31 cellular contexts compared by ENCODE assay signal in the genomic region with DNA sequence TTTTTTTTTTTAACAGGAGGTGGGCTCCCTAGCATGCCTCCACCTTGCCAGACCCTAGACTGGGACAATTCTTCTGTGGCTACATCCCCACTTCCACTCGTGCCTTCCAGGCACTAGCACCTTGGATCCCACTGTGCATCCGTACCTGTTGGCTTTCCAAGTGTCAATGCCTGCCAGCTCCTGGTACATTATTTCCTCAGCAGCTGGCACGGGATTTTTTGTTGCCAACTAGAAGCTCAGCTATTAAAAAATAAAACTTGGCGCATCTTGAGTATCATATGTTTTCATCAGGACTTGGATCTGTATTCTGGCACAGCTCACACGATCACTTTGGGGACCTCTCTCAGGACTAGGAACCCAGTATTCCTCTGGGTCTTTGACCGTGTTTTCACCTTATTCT. TPM values are rescaled to one million over a fixed set of nuclear protein-coding genes. Genes with fewer than 3 reads are reported as not detected.
DNase-seq lines count a peak whose midpoint lies in the region; ATAC-seq and TF ChIP-seq lines count a peak whose summit lies in the region.
"Had no signal": no experiment of that assay in that cellular context is flagged by ENCODE, and none has a peak within 500 bp of the region (broad histone marks: within the 10 kb centered on the region; RNA-seq: fewer than 3 reads in every experiment).

No MANE protein-coding gene starts in this region.

- no peak for DNase-seq in activated T-cell treated with anti-CD3 and anti-CD28 coated beads, Interleukin-2, amount 50 U/mL, for 72 hours
- no peak for DNase-seq in activated T-cell treated with anti-CD3 and anti-CD28 coated beads for 4 hours
- DNase-seq in LNCaP clone FGC (ENCODE audit: low read depth) = peak; percentile 34
- DNase-seq in prostate gland (ENCODE audit: low spot score) = peak; percentile 14
- no peak for DNase-seq in middle frontal gyrus (ENCODE audit: extremely low spot score, low spot score)
- DNase-seq: activated CD4-positive, CD25-positive, alpha-beta regulatory T cell treated with anti-CD3 and anti-CD28 coated beads, Interleukin-2, amount 50 U/mL, for 72 hours; activated naive CD4-positive, alpha-beta T cell treated with Interleukin-2 at 50 U/mL for 16 hours; activated T-cell treated with anti-CD3 and anti-CD28 coated beads, Interleukin-2, amount 50 U/mL, for 48 hours; aorta; BE2C; Caco-2; DMS79 treated with DMSO at 0.1 percent for 48 hours; effector CD8-positive, alpha-beta T cell; hypothalamus; left cardiac atrium; NCI-H1048; NCI-H187; NCI-H526; NK-92 treated with Interleukin-12 subunit alpha and Interleukin-12 subunit beta, amount 100 ng/mL, for 24 hours; PC-3; stimulated activated CD4-positive, alpha-beta T cell treated with anti-CD3 and anti-CD28 coated beads, Interleukin-4, amount 100 ng/mL, for 4 hours; upper lobe of left lung had no signal

- H3K36me3 ChIP-seq in prostate gland = no peaks in the 10 kb centered on the region
- H3K36me3 ChIP-seq: upper lobe of left lung had no signal

- H3K4me3 ChIP-seq in LNCaP clone FGC (ENCODE audit: low read depth, low read length) = no peak overlapping the region
- H3K4me3 ChIP-seq in prostate gland = no peak overlapping the region
- H3K4me3 ChIP-seq: coronary artery, GM23338, lung, SK-N-MC, upper lobe of left lung had no signal

- peak overlapping the region; percentile 75 for H3K27ac Mint-ChIP-seq in activated T-cell treated with anti-CD3 and anti-CD28 coated beads, Interleukin-2, amount 50 U/mL, for 72 hours
- peak overlapping the region; percentile 93 for H3K27ac Mint-ChIP-seq in activated naive CD8-positive, alpha-beta T cell
- H3K27ac Mint-ChIP-seq: GM23338 had no signal

- H3K4me1 Mint-ChIP-seq in activated T-cell treated with anti-CD3 and anti-CD28 coated beads, Interleukin-2, amount 50 U/mL, for 72 hours (ENCODE audit: low read depth) = peaks cover 100% of the 10 kb centered on the region
- H3K4me1 Mint-ChIP-seq in activated naive CD8-positive, alpha-beta T cell (ENCODE audit: low read depth) = peaks cover 97% of the 10 kb centered on the region

- no peaks in the 10 kb centered on the region for H3K27me3 ChIP-seq in prostate gland (replicated peaks; ENCODE audit: insufficient read depth)
- H3K27me3 ChIP-seq: BE2C, upper lobe of left lung had no signal

- H3K27ac ChIP-seq in prostate gland = no peak overlapping the region
- H3K27ac ChIP-seq: coronary artery, SK-N-MC, upper lobe of left lung had no signal

- H3K4me1 ChIP-seq in prostate gland (replicated peaks) = no peaks in the 10 kb centered on the region
- H3K4me1 ChIP-seq: Caco-2, upper lobe of left lung had no signal

- no peak for TF ChIP-seq CTCF in LNCaP clone FGC (IDR thresholded peaks at IDR 0.05; ENCODE audit: control insufficient read depth, extremely low read depth, insufficient read depth)
- TF ChIP-seq CTCF in prostate gland (IDR thresholded peaks at IDR 0.05) = no peak

- H3K9me3 Mint-ChIP-seq in activated T-cell treated with anti-CD3 and anti-CD28 coated beads, Interleukin-2, amount 50 U/mL, for 72 hours = no peaks in the 10 kb centered on the region
- H3K9me3 Mint-ChIP-seq in activated naive CD8-positive, alpha-beta T cell (ENCODE audit: low read depth) = no peaks in the 10 kb centered on the region
- H3K9me3 Mint-ChIP-seq: GM23338; natural killer cell treated with Interleukin-12 subunit alpha and Interleukin-12 subunit beta and Interleukin-15 and Interleukin-18, amount 100 ng/mL, for 72 hours had no signal

- no peaks in the 10 kb centered on the region for H3K27me3 Mint-ChIP-seq in activated T-cell treated with anti-CD3 and anti-CD28 coated beads, Interleukin-2, amount 50 U/mL, for 72 hours (ENCODE audit: low read depth)
- no peaks in the 10 kb centered on the region for H3K27me3 Mint-ChIP-seq in activated naive CD8-positive, alpha-beta T cell

- TF ChIP-seq POLR2A in prostate gland (IDR thresholded peaks at IDR 0.05) = no peak

- H3K9me3 ChIP-seq in prostate gland = no peaks in the 10 kb centered on the region
- H3K9me3 ChIP-seq: BE2C, Caco-2, upper lobe of left lung had no signal

- H3K4me3 Mint-ChIP-seq in activated T-cell treated with anti-CD3 and anti-CD28 coated beads, Interleukin-2, amount 50 U/mL, for 72 hours = peak overlapping the region; percentile 33 to 75
- peak overlapping the region; percentile 84 for H3K4me3 Mint-ChIP-seq in activated naive CD8-positive, alpha-beta T cell
- H3K4me3 Mint-ChIP-seq: GM23338; natural killer cell treated with Interleukin-12 subunit alpha and Interleukin-12 subunit beta and Interleukin-15 and Interleukin-18, amount 100 ng/mL, for 72 hours had no signal

- intact Hi-C loops in prostate gland (cut with DNase I) = no loop called here

- WGBS in prostate gland = 31% methylated on average over 6 of the region's 6 CpGs

- H3K36me3 Mint-ChIP-seq in activated T-cell treated with anti-CD3 and anti-CD28 coated beads, Interleukin-2, amount 50 U/mL, for 72 hours (ENCODE audit: insufficient read depth in 2 of 2) = peaks cover 0 to 3% of the 10 kb centered on the region in 2 donors
- H3K36me3 Mint-ChIP-seq in activated naive CD8-positive, alpha-beta T cell = peaks cover 3% of the 10 kb centered on the region
- H3K36me3 Mint-ChIP-seq: natural killer cell treated with Interleukin-12 subunit alpha and Interleukin-12 subunit beta and Interleukin-15 and Interleukin-18, amount 100 ng/mL, for 72 hours had no signal

- no peak for ATAC-seq in activated T-cell treated with anti-CD3 and anti-CD28 coated beads, Interleukin-2, amount 50 U/mL, for 72 hours (replicated peaks in 1 of 2)
- ATAC-seq in HG03025 (IDR thresholded peaks at IDR 0.05; ENCODE audit: low FRiP score, unreplicated experiment) = no peak
- no peak for ATAC-seq in GM19023 (IDR thresholded peaks at IDR 0.05; ENCODE audit: unreplicated experiment)
- ATAC-seq: GM23338; left cardiac atrium; natural killer cell treated with Interleukin-12 subunit alpha and Interleukin-12 subunit beta and Interleukin-15 and Interleukin-18, amount 100 ng/mL, for 72 hours; PC-3 had no signal

RNA-seq across cellular contexts. Expression of a gene that starts 14.6 kb away (rescaled TPM):
- 10 to 100 TPM; 56.1 to 96.0 TPM for total RNA-seq in activated T-cell treated with anti-CD3 and anti-CD28 coated beads, Interleukin-2, amount 50 U/mL, for 72 hours
- 10 to 100 TPM in 1 of 2 donors, 1 to 10 TPM in 1; 6.7 to 14.0 TPM for total RNA-seq in prostate gland
- total RNA-seq: Caco-2, HT-29 had no signal

Comparison
In these comparisons a context has a peak if more than half of its experiments do, and no peak if none do; other contexts are left out.
1. DNase-seq: peak in LNCaP clone FGC (single experiment) and prostate gland (single experiment); none in activated T-cell treated with anti-CD3 and anti-CD28 coated beads, Interleukin-2, amount 50 U/mL, for 72 hours (0 of 2), activated T-cell treated with anti-CD3 and anti-CD28 coated beads for 4 hours (single experiment) and middle frontal gyrus (single experiment).